1 cellular context compared by ENCODE assay signal in the genomic region with DNA sequence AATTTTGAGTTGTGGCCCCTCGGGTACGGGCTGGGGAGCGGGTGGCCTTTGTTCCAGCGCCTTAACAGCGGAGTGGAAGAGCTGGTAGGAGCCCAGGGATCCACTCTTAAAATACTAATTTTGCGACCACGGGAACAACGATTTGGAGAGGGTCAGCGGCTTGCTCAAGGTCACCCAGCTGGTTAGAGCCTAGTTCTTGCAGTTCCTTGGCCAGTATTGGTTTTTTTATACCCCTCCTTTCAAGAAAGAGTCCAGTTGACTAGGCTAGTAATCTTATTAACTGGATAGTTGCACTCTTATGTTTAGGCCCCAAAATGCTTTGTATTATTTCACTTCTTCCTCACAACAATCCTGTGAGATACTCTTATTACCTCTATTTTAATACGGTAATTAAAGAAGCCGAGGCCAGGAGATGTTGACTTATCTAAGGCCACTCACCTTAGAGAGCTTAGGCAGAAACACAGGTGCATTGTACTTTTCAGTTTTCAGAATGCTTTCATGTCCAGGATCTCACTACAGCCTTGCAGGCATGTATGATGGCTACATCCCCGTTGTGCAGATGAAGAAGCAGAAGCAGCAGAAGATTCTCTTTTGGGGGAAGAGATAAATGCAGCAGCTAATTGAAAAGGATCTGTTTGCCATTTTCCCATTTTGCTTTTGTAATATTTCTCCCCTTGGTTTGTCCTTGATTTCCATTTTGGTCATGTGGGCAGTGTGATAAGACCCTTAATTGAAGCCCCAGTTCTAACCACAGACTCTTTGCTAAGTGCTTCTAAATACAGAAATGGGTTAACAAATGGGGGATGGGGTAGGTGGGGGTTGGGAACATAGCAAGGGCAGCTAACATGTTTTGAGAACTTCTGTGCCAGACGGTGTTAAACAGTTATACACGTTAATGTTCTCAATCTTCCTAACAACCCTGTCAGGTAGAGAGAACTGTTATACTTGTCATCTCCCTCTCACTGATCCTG.
TF ChIP-seq lines count a peak whose summit lies in the region.

No MANE protein-coding gene starts in this region.

TF ChIP-seq in K562, 482 proteins besides CTCF, POLR2A, EP300 and RAD21:
- no peak for TF ChIP-seq CGGBP1 (CRISPR knock-in tag; IDR thresholded peaks at IDR 0.05)
- no peak for TF ChIP-seq SUPT5H (IDR thresholded peaks at IDR 0.05)
- no peak for TF ChIP-seq HDGF (IDR thresholded peaks at IDR 0.05)
- 0 out of 2 replicates have a peak, but pooled peaks have one; percentile 28 for TF ChIP-seq ZNF592 (IDR thresholded peaks at IDR 0.05)
- TF ChIP-seq MTA1 (IDR thresholded peaks at IDR 0.05; ENCODE audit: borderline replicate concordance): no peak
- TF ChIP-seq NUFIP1 (IDR thresholded peaks at IDR 0.05; ENCODE audit: partially characterized antibody): no peak
- TF ChIP-seq, protein P1, sequence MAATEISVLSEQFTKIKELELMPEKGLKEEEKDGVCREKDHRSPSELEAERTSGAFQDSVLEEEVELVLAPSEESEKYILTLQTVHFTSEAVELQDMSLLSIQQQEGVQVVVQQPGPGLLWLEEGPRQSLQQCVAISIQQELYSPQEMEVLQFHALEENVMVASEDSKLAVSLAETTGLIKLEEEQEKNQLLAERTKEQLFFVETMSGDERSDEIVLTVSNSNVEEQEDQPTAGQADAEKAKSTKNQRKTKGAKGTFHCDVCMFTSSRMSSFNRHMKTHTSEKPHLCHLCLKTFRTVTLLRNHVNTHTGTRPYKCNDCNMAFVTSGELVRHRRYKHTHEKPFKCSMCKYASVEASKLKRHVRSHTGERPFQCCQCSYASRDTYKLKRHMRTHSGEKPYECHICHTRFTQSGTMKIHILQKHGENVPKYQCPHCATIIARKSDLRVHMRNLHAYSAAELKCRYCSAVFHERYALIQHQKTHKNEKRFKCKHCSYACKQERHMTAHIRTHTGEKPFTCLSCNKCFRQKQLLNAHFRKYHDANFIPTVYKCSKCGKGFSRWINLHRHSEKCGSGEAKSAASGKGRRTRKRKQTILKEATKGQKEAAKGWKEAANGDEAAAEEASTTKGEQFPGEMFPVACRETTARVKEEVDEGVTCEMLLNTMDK (IDR thresholded peaks at IDR 0.05; ENCODE audit: borderline replicate concordance, insufficient read depth, low read depth, low read length, poor library complexity, severe bottlenecking): no peak
- TF ChIP-seq MYC (IDR thresholded peaks at IDR 0.05; ENCODE audit: low read depth, low read length): no peak
- TF ChIP-seq MYC (CRISPR knock-in tag; IDR thresholded peaks at IDR 0.05; ENCODE audit: borderline replicate concordance, low read depth): 0 out of 2 replicates have a peak, but pooled peaks have one; percentile 46
- no peak for TF ChIP-seq MTF1 (CRISPR knock-in tag; IDR thresholded peaks at IDR 0.05; ENCODE audit: borderline replicate concordance)
- TF ChIP-seq POLR2G (IDR thresholded peaks at IDR 0.05; ENCODE audit: low read depth, low read length): no peak
- TF ChIP-seq, protein P2, sequence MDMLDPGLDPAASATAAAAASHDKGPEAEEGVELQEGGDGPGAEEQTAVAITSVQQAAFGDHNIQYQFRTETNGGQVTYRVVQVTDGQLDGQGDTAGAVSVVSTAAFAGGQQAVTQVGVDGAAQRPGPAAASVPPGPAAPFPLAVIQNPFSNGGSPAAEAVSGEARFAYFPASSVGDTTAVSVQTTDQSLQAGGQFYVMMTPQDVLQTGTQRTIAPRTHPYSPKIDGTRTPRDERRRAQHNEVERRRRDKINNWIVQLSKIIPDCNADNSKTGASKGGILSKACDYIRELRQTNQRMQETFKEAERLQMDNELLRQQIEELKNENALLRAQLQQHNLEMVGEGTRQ (CRISPR knock-in tag; IDR thresholded peaks at IDR 0.05): no peak
- TF ChIP-seq TEAD1 (CRISPR knock-in tag; IDR thresholded peaks at IDR 0.05): no peak
- TF ChIP-seq ETV1 (tag; conservative IDR thresholded peaks at IDR 0.05; ENCODE audit: low read depth): no peak
- TF ChIP-seq MXI1 (IDR thresholded peaks at IDR 0.05; ENCODE audit: low read depth, low read length): no peak
- TF ChIP-seq SMARCA4 (IDR thresholded peaks at IDR 0.05): 0 out of 2 replicates have a peak, but pooled peaks have one; percentile 15
- no peak for TF ChIP-seq ZNF431 (CRISPR knock-in tag; IDR thresholded peaks at IDR 0.05)
- TF ChIP-seq, protein P3, sequence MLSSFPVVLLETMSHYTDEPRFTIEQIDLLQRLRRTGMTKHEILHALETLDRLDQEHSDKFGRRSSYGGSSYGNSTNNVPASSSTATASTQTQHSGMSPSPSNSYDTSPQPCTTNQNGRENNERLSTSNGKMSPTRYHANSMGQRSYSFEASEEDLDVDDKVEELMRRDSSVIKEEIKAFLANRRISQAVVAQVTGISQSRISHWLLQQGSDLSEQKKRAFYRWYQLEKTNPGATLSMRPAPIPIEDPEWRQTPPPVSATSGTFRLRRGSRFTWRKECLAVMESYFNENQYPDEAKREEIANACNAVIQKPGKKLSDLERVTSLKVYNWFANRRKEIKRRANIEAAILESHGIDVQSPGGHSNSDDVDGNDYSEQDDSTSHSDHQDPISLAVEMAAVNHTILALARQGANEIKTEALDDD (IDR thresholded peaks at IDR 0.05): peak; percentile 53
- TF ChIP-seq ARID4B (CRISPR knock-in tag; IDR thresholded peaks at IDR 0.05): no peak
- no peak for TF ChIP-seq ARID1B (IDR thresholded peaks at IDR 0.05)
- no peak for TF ChIP-seq LEF1 (IDR thresholded peaks at IDR 0.05)
- TF ChIP-seq CBFA2T3 (IDR thresholded peaks at IDR 0.05): peak; percentile 30
- TF ChIP-seq ZFP30 (CRISPR knock-in tag; IDR thresholded peaks at IDR 0.05; ENCODE audit: borderline replicate concordance): no peak
- no peak for TF ChIP-seq SRSF7 (optimal IDR thresholded peaks at IDR 0.05; ENCODE audit: low read depth, low read length)
- TF ChIP-seq, protein P4, sequence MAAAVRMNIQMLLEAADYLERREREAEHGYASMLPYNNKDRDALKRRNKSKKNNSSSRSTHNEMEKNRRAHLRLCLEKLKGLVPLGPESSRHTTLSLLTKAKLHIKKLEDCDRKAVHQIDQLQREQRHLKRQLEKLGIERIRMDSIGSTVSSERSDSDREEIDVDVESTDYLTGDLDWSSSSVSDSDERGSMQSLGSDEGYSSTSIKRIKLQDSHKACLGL (CRISPR knock-in tag; IDR thresholded peaks at IDR 0.05; ENCODE audit: borderline replicate concordance, poor library complexity, severe bottlenecking): no peak
- TF ChIP-seq MCM2 (IDR thresholded peaks at IDR 0.05; ENCODE audit: low read depth): no peak
